ENCODE assay signal across 9 cellular contexts in the genomic region with DNA sequence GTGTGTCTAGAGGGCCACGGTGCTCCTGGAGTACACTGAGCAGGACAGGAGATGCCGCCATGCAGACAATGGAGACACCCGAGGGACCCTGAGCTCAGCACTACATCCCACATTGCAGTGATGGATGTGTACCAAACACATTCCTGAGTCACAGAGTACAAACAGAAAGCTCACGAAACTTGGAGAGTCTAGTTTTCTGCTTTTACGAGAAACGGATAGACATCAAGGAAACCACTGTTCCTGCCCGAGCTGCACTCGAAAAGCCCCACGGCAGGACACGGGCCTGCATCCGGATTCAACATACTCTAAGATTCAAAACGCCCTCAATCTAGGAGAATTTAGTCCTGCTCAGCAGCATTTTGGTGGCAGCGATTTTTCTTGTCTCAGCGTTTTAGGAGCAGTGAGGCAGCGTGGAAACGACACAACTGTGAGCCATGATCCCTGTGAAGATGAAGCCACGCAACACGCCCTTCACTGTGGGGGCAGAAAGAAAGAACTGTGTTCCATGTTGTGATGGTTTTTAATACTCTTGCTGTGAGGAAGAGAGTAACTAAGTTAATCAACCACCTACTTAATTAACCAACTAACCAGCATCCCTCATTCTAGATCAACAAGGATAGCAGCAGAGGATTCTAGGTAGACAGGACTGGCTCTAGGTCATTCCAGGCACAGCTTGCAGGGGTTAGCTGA. TPM values are rescaled to one million over a fixed set of nuclear protein-coding genes. Genes with fewer than 3 reads are reported as not detected.
A peak's percentile ranks its signal among the peaks of the same experiment; 100 is the strongest.
DNase-seq lines count a peak whose midpoint lies in the region; ATAC-seq and TF ChIP-seq lines count a peak whose summit lies in the region.
"Had no signal": no experiment of that assay in that cellular context is flagged by ENCODE, and none has a peak within 500 bp of the region (broad histone marks: within the 10 kb centered on the region; RNA-seq: fewer than 3 reads in every experiment).

No MANE protein-coding gene starts in this region.

- H3K36me3 ChIP-seq in GM23248 (ENCODE audit: low read depth) (no peaks in the 10 kb centered on the region), hepatocyte (replicated peaks; ENCODE audit: insufficient read depth, low read depth) (no peaks in the 10 kb centered on the region), H7 (replicated peaks; ENCODE audit: control insufficient read depth, insufficient read depth, low read length) (no peaks in the 10 kb centered on the region)

- H3K4me3 Mint-ChIP-seq in activated T-helper 1 cell treated with anti-CD3 and anti-CD28 coated beads, Interleukin-12 subunit alpha, Interleukin-12 subunit beta, Interleukin-2, Interleukin-4 antibody, amounts not matched to agents 30 ng/mL and 10 ng/mL and 1 ng/mL, durations not matched to agents 14 hours and 24 hours and 36 hours, result no peak overlapping the region
- peak overlapping the region in 1 of 2 donors; percentile 45 for H3K4me3 Mint-ChIP-seq in stimulated activated naive CD8-positive, alpha-beta T cell treated with anti-CD3 and anti-CD28 coated beads, Interleukin-15, amount 100 ng/mL, for 72 hours

- H3K4me3 ChIP-seq in GM23248, result peak overlapping the region; percentile 39
- no peak overlapping the region for H3K4me3 ChIP-seq in hepatocyte
- H3K4me3 ChIP-seq in H7 (ENCODE audit: insufficient read depth, low read depth, low read length), result no peak overlapping the region

- H3K9me2 ChIP-seq in GM23248 (ENCODE audit: insufficient read depth), result no peaks in the 10 kb centered on the region
- H3K9me2 ChIP-seq in hepatocyte (replicated peaks; ENCODE audit: insufficient read depth), result no peaks in the 10 kb centered on the region

- TF ChIP-seq CTCF in hepatocyte (IDR thresholded peaks at IDR 0.05; ENCODE audit: poor library complexity), result no peak

- no peaks in the 10 kb centered on the region for H3K9me3 Mint-ChIP-seq in activated T-helper 1 cell treated with anti-CD3 and anti-CD28 coated beads, Interleukin-12 subunit alpha, Interleukin-12 subunit beta, Interleukin-2, Interleukin-4 antibody, amounts not matched to agents 30 ng/mL and 10 ng/mL and 1 ng/mL, durations not matched to agents 14 hours and 24 hours and 36 hours
- H3K9me3 Mint-ChIP-seq in stimulated activated naive CD8-positive, alpha-beta T cell treated with anti-CD3 and anti-CD28 coated beads, Interleukin-15, amount 100 ng/mL, for 72 hours, result peaks cover 0 to 6% of the 10 kb centered on the region in 2 donors

- H3K9me3 ChIP-seq in GM23248 (ENCODE audit: low read depth) (no peaks in the 10 kb centered on the region), hepatocyte (ENCODE audit: low read depth) (no peaks in the 10 kb centered on the region)

- DNase-seq in GM23248 (peak; percentile 85), hepatocyte (ENCODE audit: low spot score) (peak; percentile 62), H7 (no peak), NCI-H2107 (lab: John Stamatoyannopoulos, UW) (no peak), NCI-H1092 treated with DMSO at 0.1 percent for 48 hours (lab: John Stamatoyannopoulos, UW) (no peak)
- peak; percentile 7 for DNase-seq in activated T-helper 1 cell treated with anti-CD3 and anti-CD28 coated beads, Interleukin-12 subunit alpha, Interleukin-12 subunit beta, Interleukin-2, Interleukin-4 antibody, amounts not matched to agents 30 ng/mL and 10 ng/mL and 1 ng/mL, durations not matched to agents 14 hours and 24 hours and 36 hours (ENCODE audit: low spot score)
- DNase-seq in stimulated activated naive CD8-positive, alpha-beta T cell treated with anti-CD3 and anti-CD28 coated beads, Interleukin-15, amount 100 ng/mL, for 72 hours, result peak in 1 of 2 donors; percentile 16
- DNase-seq: NCI-H1417 treated with DMSO at 0.1 percent for 48 hours had no signal

- H2AFZ ChIP-seq in GM23248 (0 out of 2 replicates have a peak overlapping the region, but pooled peaks have one; percentile 31), hepatocyte (no peak overlapping the region)

- intact Hi-C loops in activated T-helper 1 cell treated with anti-CD3 and anti-CD28 coated beads, Interleukin-12 subunit alpha, Interleukin-12 subunit beta, Interleukin-2, Interleukin-4 antibody, amounts not matched to agents 30 ng/mL and 10 ng/mL and 1 ng/mL, durations not matched to agents 14 hours and 24 hours and 36 hours (cut with micrococcal nuclease), result no loop called here

- H3F3A ChIP-seq in GM23248 (ENCODE audit: insufficient read depth), result peaks cover 32% of the 10 kb centered on the region

- H3K27me3 ChIP-seq in GM23248 (replicated peaks; ENCODE audit: insufficient read depth) (no peaks in the 10 kb centered on the region), hepatocyte (no peaks in the 10 kb centered on the region), H7 (ENCODE audit: control insufficient read depth, insufficient read depth, low read length) (peaks cover 14% of the 10 kb centered on the region; the same call in 1 of the 2 replicates)

- no peaks in the 10 kb centered on the region for H4K20me1 ChIP-seq in GM23248 (ENCODE audit: insufficient read depth)
- H4K20me1 ChIP-seq in hepatocyte (ENCODE audit: insufficient read depth, poor library complexity, severe bottlenecking), result no peaks in the 10 kb centered on the region

- 9 to 11% methylated on average over 18 of the region's 18 CpGs for WGBS in GM23248 (ENCODE audit: low coverage in 1 of 2, low lambda C conversion rate in 2 of 2, missing lambda C conversion rate in 2 of 2), 2 experiments
- WGBS in hepatocyte (ENCODE audit: low lambda C conversion rate, missing lambda C conversion rate), result 34% methylated on average over 18 of the region's 18 CpGs

- H3K9ac ChIP-seq in GM23248, result peak overlapping the region; percentile 63

- ATAC-seq in stimulated activated naive CD8-positive, alpha-beta T cell treated with anti-CD3 and anti-CD28 coated beads, Interleukin-15, amount 100 ng/mL, for 72 hours, result peak; percentile 62
- no peak for ATAC-seq in HG02642 (IDR thresholded peaks at IDR 0.05; ENCODE audit: poor library complexity, unreplicated experiment)

- peaks cover 61% of the 10 kb centered on the region for H3K79me2 ChIP-seq in GM23248 (ENCODE audit: insufficient read depth)
- peaks cover 71% of the 10 kb centered on the region for H3K79me2 ChIP-seq in hepatocyte

- H3K27ac ChIP-seq in GM23248 (peak overlapping the region; percentile 69), hepatocyte (peak overlapping the region; percentile 100)

- H3K4me1 Mint-ChIP-seq in activated T-helper 1 cell treated with anti-CD3 and anti-CD28 coated beads, Interleukin-12 subunit alpha, Interleukin-12 subunit beta, Interleukin-2, Interleukin-4 antibody, amounts not matched to agents 30 ng/mL and 10 ng/mL and 1 ng/mL, durations not matched to agents 14 hours and 24 hours and 36 hours (ENCODE audit: low read depth), result peaks cover 9% of the 10 kb centered on the region
- peaks cover 16% of the 10 kb centered on the region for H3K4me1 Mint-ChIP-seq in stimulated activated naive CD8-positive, alpha-beta T cell treated with anti-CD3 and anti-CD28 coated beads, Interleukin-15, amount 100 ng/mL, for 72 hours

- no peaks in the 10 kb centered on the region for H3K36me3 Mint-ChIP-seq in activated T-helper 1 cell treated with anti-CD3 and anti-CD28 coated beads, Interleukin-12 subunit alpha, Interleukin-12 subunit beta, Interleukin-2, Interleukin-4 antibody, amounts not matched to agents 30 ng/mL and 10 ng/mL and 1 ng/mL, durations not matched to agents 14 hours and 24 hours and 36 hours (ENCODE audit: low read depth)

- peaks cover 43% of the 10 kb centered on the region for H3K4me1 ChIP-seq in GM23248 (ENCODE audit: insufficient read depth)
- H3K4me1 ChIP-seq in hepatocyte (ENCODE audit: insufficient read depth), result peaks cover 73% of the 10 kb centered on the region

- peaks cover 30% of the 10 kb centered on the region for H3K27me3 Mint-ChIP-seq in activated T-helper 1 cell treated with anti-CD3 and anti-CD28 coated beads, Interleukin-12 subunit alpha, Interleukin-12 subunit beta, Interleukin-2, Interleukin-4 antibody, amounts not matched to agents 30 ng/mL and 10 ng/mL and 1 ng/mL, durations not matched to agents 14 hours and 24 hours and 36 hours (ENCODE audit: insufficient read depth)
- peaks cover 58% of the 10 kb centered on the region for H3K27me3 Mint-ChIP-seq in stimulated activated naive CD8-positive, alpha-beta T cell treated with anti-CD3 and anti-CD28 coated beads, Interleukin-15, amount 100 ng/mL, for 72 hours

- H3K4me2 ChIP-seq in GM23248 (ENCODE audit: unreplicated experiment) (peak overlapping the region; percentile 71), hepatocyte (peak overlapping the region; percentile 77)

- in situ Hi-C loops in GM23248 (cut with MboI), result no loop called here

- H3K27ac Mint-ChIP-seq in activated T-helper 1 cell treated with anti-CD3 and anti-CD28 coated beads, Interleukin-12 subunit alpha, Interleukin-12 subunit beta, Interleukin-2, Interleukin-4 antibody, amounts not matched to agents 30 ng/mL and 10 ng/mL and 1 ng/mL, durations not matched to agents 14 hours and 24 hours and 36 hours, result no peak overlapping the region
- peak overlapping the region in 1 of 2 donors; percentile 42 for H3K27ac Mint-ChIP-seq in stimulated activated naive CD8-positive, alpha-beta T cell treated with anti-CD3 and anti-CD28 coated beads, Interleukin-15, amount 100 ng/mL, for 72 hours

RNA-seq across cellular contexts. Expression of a gene that starts 3.2 kb away (rescaled TPM):
- total RNA-seq in GM23248 (2014; rRNA removed; shearing (Covaris generic)), result 47.0 and 48.1 TPM in 2 replicates
- polyA plus RNA-seq in GM23248 (2016; fragmentation: Nextera tagmentation; extraction: Ambion mirVana) (17.2 and 18.6 TPM in 2 replicates), hepatocyte (30.0 and 30.7 TPM in 2 replicates)
- total RNA-seq in activated T-helper 1 cell treated with anti-CD3 and anti-CD28 coated beads, Interleukin-12 subunit alpha, Interleukin-12 subunit beta, Interleukin-2, Interleukin-4 antibody, amounts not matched to agents 30 ng/mL and 10 ng/mL and 1 ng/mL, durations not matched to agents 14 hours and 24 hours and 36 hours, result 4.1 and 5.8 TPM in 2 replicates
- 64.5 and 73.3 TPM in 2 replicates for total RNA-seq in hepatocyte
- total RNA-seq in H7 (2014; rRNA removed; shearing (Covaris generic)), result 28.9 and 31.3 TPM in 2 replicates

Comparison
In these comparisons a context has a peak if more than half of its experiments do, and no peak if none do; other contexts are left out.
1. DNase-seq: peak in GM23248 (single experiment), activated T-helper 1 cell treated with anti-CD3 and anti-CD28 coated beads, Interleukin-12 subunit alpha, Interleukin-12 subunit beta, Interleukin-2, Interleukin-4 antibody, amounts not matched to agents 30 ng/mL and 10 ng/mL and 1 ng/mL, durations not matched to agents 14 hours and 24 hours and 36 hours (single experiment) and hepatocyte (single experiment); none in H7 (single experiment), NCI-H2107 (single experiment) and NCI-H1092 treated with DMSO at 0.1 percent for 48 hours (single experiment).